13 cellular contexts compared by ENCODE assay signal in the genomic region with DNA sequence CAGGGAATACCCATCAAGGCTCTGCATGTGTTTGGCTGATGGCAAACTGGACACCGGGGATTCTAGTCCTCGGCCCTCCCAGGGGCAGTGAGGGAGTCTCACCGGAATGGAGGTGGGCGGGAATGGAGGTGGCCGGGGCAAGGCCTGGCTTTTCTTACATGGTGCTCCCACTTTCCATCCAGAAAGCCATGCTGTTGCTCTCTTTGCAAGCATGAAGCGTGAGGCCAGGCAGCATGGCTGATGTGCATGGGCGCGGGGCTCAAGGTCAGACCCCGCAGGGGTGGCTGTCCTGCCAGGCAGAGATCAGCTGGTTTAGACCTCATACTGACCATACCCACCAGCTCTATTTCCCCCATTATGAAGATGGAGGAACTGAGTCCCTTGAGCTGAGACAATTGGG.
"Had no signal": no experiment of that assay in that cellular context is flagged by ENCODE, and none has a peak within 500 bp of the region (broad histone marks: within the 10 kb centered on the region; RNA-seq: fewer than 3 reads in every experiment).

No MANE protein-coding gene starts in this region.

- ATAC-seq: foreskin keratinocyte, psoas muscle had no signal

- DNase-seq: cerebellar nuclear complex; colonic mucosa; effector CD4-positive, alpha-beta T cell; endodermal cell; erythroblast; foreskin keratinocyte; retina; small intestine; stimulated activated CD4-positive, alpha-beta T cell treated with anti-CD3 and anti-CD28 coated beads, Interleukin-12 subunit alpha, Interleukin-12 subunit beta, amount 100 ng/mL, for 4 hours; stimulated activated naive CD4-positive, alpha-beta T cell treated with Interleukin-2 at 50 U/mL for 16 hours; trophoblast cell had no signal

- H3K9me3 Mint-ChIP-seq: endodermal cell, nephron had no signal

- H3K4me3 Mint-ChIP-seq: endodermal cell, nephron had no signal

- H3K27ac Mint-ChIP-seq: endodermal cell had no signal
